In genomic region chr13:110179858-110180156, GRCh38 we compare ENCODE assay signal across 25 cellular contexts.
DNase-seq lines count a peak whose midpoint lies in the region; ATAC-seq, FAIRE-seq and TF ChIP-seq lines count a peak whose summit lies in the region.
"Had no signal": no experiment of that assay in that cellular context is flagged by ENCODE, and none has a peak within 500 bp of the region (broad histone marks: within the 10 kb centered on the region; RNA-seq: fewer than 3 reads in every experiment).

No MANE protein-coding gene starts in this region.

- H3K23ac ChIP-seq in IMR-90 (ENCODE audit: low read depth, low read length) = no peak overlapping the region

- H2AK5ac ChIP-seq in IMR-90 (ENCODE audit: low read depth, low read length) = no peak overlapping the region

- peaks cover 25% of the 10 kb centered on the region for H3K9me1 ChIP-seq in IMR-90 (ENCODE audit: insufficient read depth, low read length)

- DNase-seq in IMR-90 (no peak), chondrocyte (ENCODE audit: low spot score) (no peak), mesothelial cell of epicardium (ENCODE audit: low spot score in 2 of 2, unreplicated experiment in 2 of 2) (no peak), pancreas (no peak), C1 segment of cervical spinal cord (lab: John Stamatoyannopoulos, UW) (no peak), right cardiac atrium (no peak)
- no peak for DNase-seq in activated CD8-positive, alpha-beta memory T cell treated with anti-CD3 and anti-CD28 coated beads for 24 hours
- DNase-seq: CD4-positive, alpha-beta T cell; CD8-positive, alpha-beta memory T cell; DMS 273 treated with DMSO at 0.1 percent for 48 hours; DMS79; EL; GDM1; GOT3; HFFc6 had no signal

- H3K27ac ChIP-seq in IMR-90 (ENCODE audit: insufficient read depth, low read length) = no peak overlapping the region
- no peak overlapping the region for H3K27ac ChIP-seq in pancreas
- H3K27ac ChIP-seq in right cardiac atrium (ENCODE audit: low read length) = no peak overlapping the region
- H3K27ac ChIP-seq: 22Rv1, BLaER1 had no signal

- peak overlapping the region; percentile 68 for H3K27ac Mint-ChIP-seq in chondrocyte (ENCODE audit: unreplicated experiment)
- H3K27ac Mint-ChIP-seq in mesothelial cell of epicardium = peak overlapping the region; percentile 45
- H3K27ac Mint-ChIP-seq: B cell; CD14-positive monocyte; CD4-positive, alpha-beta T cell; CD8-positive, alpha-beta memory T cell; HFFc6 had no signal

- H3K4me3 ChIP-seq in IMR-90 (ENCODE audit: insufficient read depth, low read depth, low read length) (no peak overlapping the region), pancreas (no peak overlapping the region), right cardiac atrium (ENCODE audit: low read length) (no peak overlapping the region)
- H3K4me3 ChIP-seq: BLaER1, GM12878, HAP-1 had no signal

- H4K91ac ChIP-seq in IMR-90 (ENCODE audit: insufficient read depth, low read depth, low read length) = no peak overlapping the region

- CTCF ChIA-PET in IMR-90 (lab: Yijun Ruan, JAX) = no interaction called here

- H2BK5ac ChIP-seq in IMR-90 (ENCODE audit: low read depth, low read length, poor library complexity, severe bottlenecking) = peak overlapping the region; percentile 18

- H3K4me1 ChIP-seq in IMR-90 (ENCODE audit: control insufficient read depth, insufficient read depth, low read length) (no peaks in the 10 kb centered on the region), pancreas (no peaks in the 10 kb centered on the region), right cardiac atrium (ENCODE audit: control insufficient read depth, insufficient read depth, low read length) (no peaks in the 10 kb centered on the region)
- H3K4me1 ChIP-seq: BLaER1, HAP-1 had no signal

- H2BK20ac ChIP-seq in IMR-90 (ENCODE audit: low read depth, low read length) = no peak overlapping the region

- TF ChIP-seq CTCF in IMR-90 (conservative IDR thresholded peaks at IDR 0.05; ENCODE audit: low read depth, low read length) (no peak), chondrocyte (IDR thresholded peaks at IDR 0.05) (no peak), mesothelial cell of epicardium (IDR thresholded peaks at IDR 0.05; ENCODE audit: unreplicated experiment) (no peak), pancreas (IDR thresholded peaks at IDR 0.05) (no peak)

- dilution Hi-C loops in IMR-90 (cut with HindIII; ENCODE audit: low sequenced_read_pairs, unreplicated experiment) = no loop called here

- intact Hi-C loops in IMR-90 (cut with micrococcal nuclease) = no loop called here
- intact Hi-C loops in pancreas (cut with DNase I) = no loop called here
- intact Hi-C loops in right cardiac atrium (cut with DNase I) = no loop called here

- H3K9me3 ChIP-seq in IMR-90 (ENCODE audit: control insufficient read depth, insufficient read depth, low read length) (no peaks in the 10 kb centered on the region), pancreas (no peaks in the 10 kb centered on the region), right cardiac atrium (ENCODE audit: control insufficient read depth, low read length) (no peaks in the 10 kb centered on the region)
- H3K9me3 ChIP-seq: HAP-1 had no signal

- no peak overlapping the region for H3K4me2 ChIP-seq in IMR-90 (ENCODE audit: low read depth, low read length)
- H3K4me2 ChIP-seq: BLaER1 had no signal

- BruUV-seq in IMR-90 (replicated peaks; lab: Mats Ljungman, UMichigan) = no TSS peak

- no CpG with 5 or more reads among the region's 1 CpG for WGBS in IMR-90 (ENCODE audit: extremely low coverage in 2 of 2, insufficient read length in 1 of 2), 2 experiments
- WGBS in pancreas, 2 donors = 36 to 40% methylated on average over 1 of the region's 1 CpG
- 74% methylated on average over 1 of the region's 1 CpG for WGBS in right cardiac atrium

- peaks cover 90% of the 10 kb centered on the region for H3K36me3 ChIP-seq in IMR-90 (ENCODE audit: control insufficient read depth, insufficient read depth, low read length)
- H3K36me3 ChIP-seq in pancreas = peaks cover 0 to 4% (median 0%) of the 10 kb centered on the region in 3 donors
- H3K36me3 ChIP-seq: BLaER1, HAP-1 had no signal

- no peak overlapping the region for H4K8ac ChIP-seq in IMR-90 (ENCODE audit: low read depth in 2 of 2, low read length in 2 of 2)

- no peak overlapping the region for H3K4me3 Mint-ChIP-seq in chondrocyte (ENCODE audit: unreplicated experiment)
- no peak overlapping the region for H3K4me3 Mint-ChIP-seq in mesothelial cell of epicardium
- H3K4me3 Mint-ChIP-seq: B cell; CD14-positive monocyte; CD4-positive, alpha-beta T cell; CD8-positive, alpha-beta memory T cell; HFFc6 had no signal

- POLR2A ChIA-PET in IMR-90 (lab: Charles Lee; ENCODE audit: unreplicated experiment) = no interaction called here

- no peak for FAIRE-seq in pancreas (lab: Jason Lieb, UNC)
- FAIRE-seq: A204.1, D721Med, GM12878, H54 had no signal

- ATAC-seq in IMR-90 (ENCODE audit: low read depth) (no peak), pancreas (peak in 3 of 4 donors; percentile 12 to 67 (median 58)), HG02852 (IDR thresholded peaks at IDR 0.05; ENCODE audit: unreplicated experiment) (no peak), right cardiac atrium (no peak)
- ATAC-seq: GM12878 had no signal

- in situ Hi-C loops in IMR-90 (cut with MboI; ENCODE audit: low sequenced_read_pairs) = no loop called here

- no peak overlapping the region for H3K4ac ChIP-seq in IMR-90 (ENCODE audit: low read depth, low read length)

- TF ChIP-seq POLR2A in IMR-90 (IDR thresholded peaks at IDR 0.05; ENCODE audit: low read depth, low read length) = no peak

- H3K4me1 Mint-ChIP-seq in chondrocyte (ENCODE audit: low read depth) = peaks cover 16% of the 10 kb centered on the region
- H3K4me1 Mint-ChIP-seq in mesothelial cell of epicardium = peaks cover 13% of the 10 kb centered on the region
- H3K4me1 Mint-ChIP-seq: B cell; CD14-positive monocyte; CD8-positive, alpha-beta memory T cell had no signal

- H3K9ac ChIP-seq in IMR-90 (ENCODE audit: low read depth, low read length) = no peak overlapping the region
- H3K9ac ChIP-seq: BLaER1 had no signal

- H3K56ac ChIP-seq in IMR-90 (ENCODE audit: extremely low read depth, insufficient read depth, low read length) = no peak overlapping the region

- no peak overlapping the region for H2AK9ac ChIP-seq in IMR-90 (replicated peaks; ENCODE audit: low read depth, low read length, poor library complexity)

- H4K20me1 ChIP-seq in IMR-90 (ENCODE audit: insufficient read depth, low read length) = 0 out of 2 replicates have a peak, but pooled peaks cover 9% of the 10 kb centered on the region
- H4K20me1 ChIP-seq: BLaER1 had no signal

- peaks cover 6 to 75% of the 10 kb centered on the region in 2 experiments; a peak in 3 of 4 replicates for H3K79me1 ChIP-seq in IMR-90 (ENCODE audit: low read depth in 1 of 2, low read length in 2 of 2)

- H3K36me3 Mint-ChIP-seq in chondrocyte (ENCODE audit: low read depth) = peaks cover 74% of the 10 kb centered on the region
- peaks cover 54% of the 10 kb centered on the region for H3K36me3 Mint-ChIP-seq in mesothelial cell of epicardium
- H3K36me3 Mint-ChIP-seq: CD14-positive monocyte; CD8-positive, alpha-beta memory T cell had no signal

- H3K9me3 Mint-ChIP-seq in chondrocyte (ENCODE audit: low read depth) = no peaks in the 10 kb centered on the region
- no peaks in the 10 kb centered on the region for H3K9me3 Mint-ChIP-seq in mesothelial cell of epicardium
- H3K9me3 Mint-ChIP-seq: CD4-positive, alpha-beta T cell; HFFc6 had no signal

- H2BK15ac ChIP-seq in IMR-90 (ENCODE audit: low read depth, low read length) = no peak overlapping the region

- H2BK120ac ChIP-seq in IMR-90 (ENCODE audit: low read depth, low read length) = no peak overlapping the region

- no peak for TF ChIP-seq RAD21 in IMR-90 (IDR thresholded peaks at IDR 0.05; ENCODE audit: low read length)

- H4K5ac ChIP-seq in IMR-90 (ENCODE audit: low read depth, low read length) = no peak overlapping the region

- H3K27me3 ChIP-seq in IMR-90 (ENCODE audit: control insufficient read depth, insufficient read depth, low read length) = no peaks in the 10 kb centered on the region
- no peaks in the 10 kb centered on the region for H3K27me3 ChIP-seq in pancreas
- H3K27me3 ChIP-seq in right cardiac atrium (ENCODE audit: control insufficient read depth, insufficient read depth) = no peaks in the 10 kb centered on the region
- H3K27me3 ChIP-seq: BLaER1 had no signal

- H3K27me3 Mint-ChIP-seq in chondrocyte (ENCODE audit: low read depth) (no peaks in the 10 kb centered on the region), mesothelial cell of epicardium (ENCODE audit: low read depth) (no peaks in the 10 kb centered on the region)
- H3K27me3 Mint-ChIP-seq: B cell; CD8-positive, alpha-beta memory T cell had no signal

- no peak overlapping the region for H2AFZ ChIP-seq in IMR-90 (replicated peaks; ENCODE audit: low read length, poor library complexity)

- H3K14ac ChIP-seq in IMR-90 (replicated peaks; ENCODE audit: low read depth, low read length) = no peak overlapping the region

- no peak overlapping the region for H3K18ac ChIP-seq in IMR-90 (ENCODE audit: low read depth, low read length)

TF ChIP-seq in IMR-90, 13 proteins besides CTCF, POLR2A, EP300 and RAD21:
- TF ChIP-seq CEBPB (IDR thresholded peaks at IDR 0.05; ENCODE audit: low read depth, low read length) = no peak
- TF ChIP-seq MAFK (IDR thresholded peaks at IDR 0.05; ENCODE audit: low read depth, low read length) = no peak
- no peak for TF ChIP-seq NFE2L2 (IDR thresholded peaks at IDR 0.05; ENCODE audit: low read depth, low read length)
- TF ChIP-seq, protein P1, sequence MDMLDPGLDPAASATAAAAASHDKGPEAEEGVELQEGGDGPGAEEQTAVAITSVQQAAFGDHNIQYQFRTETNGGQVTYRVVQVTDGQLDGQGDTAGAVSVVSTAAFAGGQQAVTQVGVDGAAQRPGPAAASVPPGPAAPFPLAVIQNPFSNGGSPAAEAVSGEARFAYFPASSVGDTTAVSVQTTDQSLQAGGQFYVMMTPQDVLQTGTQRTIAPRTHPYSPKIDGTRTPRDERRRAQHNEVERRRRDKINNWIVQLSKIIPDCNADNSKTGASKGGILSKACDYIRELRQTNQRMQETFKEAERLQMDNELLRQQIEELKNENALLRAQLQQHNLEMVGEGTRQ (IDR thresholded peaks at IDR 0.05; ENCODE audit: low read depth, low read length) = no peak
- TF ChIP-seq CHD1 (IDR thresholded peaks at IDR 0.05; ENCODE audit: low read depth, low read length) = no peak
- TF ChIP-seq MAZ (IDR thresholded peaks at IDR 0.05; ENCODE audit: borderline replicate concordance, low read depth, low read length) = no peak
- TF ChIP-seq FOS (IDR thresholded peaks at IDR 0.05; ENCODE audit: low read depth, low read length) = no peak
- TF ChIP-seq BHLHE40 (IDR thresholded peaks at IDR 0.05; ENCODE audit: low read depth, low read length) = no peak
- TF ChIP-seq SMC3 (IDR thresholded peaks at IDR 0.05; ENCODE audit: low read depth, low read length) = no peak
- TF ChIP-seq RFX5 (IDR thresholded peaks at IDR 0.05; ENCODE audit: low read depth, low read length) = no peak
- no peak for TF ChIP-seq MXI1 (IDR thresholded peaks at IDR 0.05; ENCODE audit: borderline replicate concordance, low read depth, low read length)

Comparison
In these comparisons a context has a peak if more than half of its experiments do, and no peak if none do; other contexts are left out.
1. ATAC-seq: peak in pancreas (3 of 4); none in IMR-90 (single experiment), HG02852 (single experiment) and right cardiac atrium (0 of 2).